1 cellular context compared by ENCODE assay signal in genomic region chr21:29155118-29155932, GRCh38.
TF ChIP-seq lines count a peak whose summit lies in the region.

No MANE protein-coding gene starts in this region.

TF ChIP-seq in K562, 482 proteins besides CTCF, POLR2A, EP300 and RAD21 (continued from another document and continues in another):
- TF ChIP-seq MGA (IDR thresholded peaks at IDR 0.05), result peak; percentile 89
- no peak for TF ChIP-seq ZNF668 (CRISPR knock-in tag; IDR thresholded peaks at IDR 0.05)
- TF ChIP-seq EZH2 (IDR thresholded peaks at IDR 0.05; ENCODE audit: borderline replicate concordance, low read depth, low read length), result peak; percentile 15; the same call in 1 of the 2 replicates
- peak; percentile 45; the same call in 1 of the 2 replicates for TF ChIP-seq JUND (IDR thresholded peaks at IDR 0.05; ENCODE audit: borderline replicate concordance, low read depth, low read length)
- TF ChIP-seq JUND (tag; IDR thresholded peaks at IDR 0.05; ENCODE audit: borderline replicate concordance, low read depth, low read length), result peak; percentile 46; the same call in 1 of the 3 replicates
- no peak for TF ChIP-seq USF2 (CRISPR knock-in tag; IDR thresholded peaks at IDR 0.05)
- TF ChIP-seq ERF (CRISPR knock-in tag; IDR thresholded peaks at IDR 0.05), result no peak
- no peak for TF ChIP-seq ILF3 (IDR thresholded peaks at IDR 0.05; ENCODE audit: borderline replicate concordance)
- TF ChIP-seq ETV5 (CRISPR knock-in tag; IDR thresholded peaks at IDR 0.05; ENCODE audit: low read depth), result no peak
- TF ChIP-seq XRCC3 (IDR thresholded peaks at IDR 0.05), result no peak
- TF ChIP-seq THRB (CRISPR knock-in tag; conservative IDR thresholded peaks at IDR 0.05), result no peak
- no peak for TF ChIP-seq HIVEP1 (CRISPR knock-in tag; IDR thresholded peaks at IDR 0.05)
- TF ChIP-seq ZNF263 (CRISPR knock-in tag; IDR thresholded peaks at IDR 0.05; ENCODE audit: borderline replicate concordance), result no peak
- TF ChIP-seq SMARCB1 (IDR thresholded peaks at IDR 0.05; ENCODE audit: insufficient read length, low read depth), result no peak
- no peak for TF ChIP-seq LCOR (CRISPR knock-in tag; IDR thresholded peaks at IDR 0.05)
- no peak for TF ChIP-seq ZNF75A (CRISPR knock-in tag; IDR thresholded peaks at IDR 0.05)
- TF ChIP-seq TEAD1 (CRISPR knock-in tag; IDR thresholded peaks at IDR 0.05), result no peak
- TF ChIP-seq NCOA4 (IDR thresholded peaks at IDR 0.05; ENCODE audit: partially characterized antibody), result no peak
- no peak for TF ChIP-seq FOXA1 (IDR thresholded peaks at IDR 0.05; ENCODE audit: borderline replicate concordance)
- TF ChIP-seq ZNF507 (tag; conservative IDR thresholded peaks at IDR 0.05), result no peak
- no peak for TF ChIP-seq STAT5B (CRISPR knock-in tag; IDR thresholded peaks at IDR 0.05)
- TF ChIP-seq GABPA (tag; conservative IDR thresholded peaks at IDR 0.05; ENCODE audit: low read depth), result 0 out of 2 replicates have a peak, but pooled peaks have one; percentile 20
- no peak for TF ChIP-seq ZNF79 (CRISPR knock-in tag; IDR thresholded peaks at IDR 0.05; ENCODE audit: low read depth)
- TF ChIP-seq ARID1B (IDR thresholded peaks at IDR 0.05), result no peak
- TF ChIP-seq ATF7 (IDR thresholded peaks at IDR 0.05), result peak; percentile 48; the same call in 1 of the 2 replicates
- no peak for TF ChIP-seq ZNF644 (tag; IDR thresholded peaks at IDR 0.05; ENCODE audit: low read depth)
- no peak for TF ChIP-seq RBM15 (IDR thresholded peaks at IDR 0.05; ENCODE audit: insufficient read depth, low read length)
- no peak for TF ChIP-seq ZBTB5 (IDR thresholded peaks at IDR 0.05)
- no peak for TF ChIP-seq PYGO2 (tag; IDR thresholded peaks at IDR 0.05)
- TF ChIP-seq ZC3H8 (IDR thresholded peaks at IDR 0.05), result no peak
- peak; percentile 37 for TF ChIP-seq ZFP36 (IDR thresholded peaks at IDR 0.05; ENCODE audit: low read depth, low read length, partially characterized antibody)
- no peak for TF ChIP-seq NCOA2 (IDR thresholded peaks at IDR 0.05; ENCODE audit: partially characterized antibody in 2 of 2)
- TF ChIP-seq KLF1 (tag; IDR thresholded peaks at IDR 0.05), result peak; percentile 56; the same call in 1 of the 2 replicates
- no peak for TF ChIP-seq FOXP4 (CRISPR knock-in tag; IDR thresholded peaks at IDR 0.05; ENCODE audit: borderline replicate concordance)
- no peak for TF ChIP-seq MIER1 (IDR thresholded peaks at IDR 0.05; ENCODE audit: low read depth)
- TF ChIP-seq HMGXB4 (CRISPR knock-in tag; IDR thresholded peaks at IDR 0.05), result no peak
- peak; percentile 98 for TF ChIP-seq L3MBTL2 (IDR thresholded peaks at IDR 0.05)
- TF ChIP-seq SLC30A9 (CRISPR knock-in tag; IDR thresholded peaks at IDR 0.05), result no peak
- TF ChIP-seq UBTF (IDR thresholded peaks at IDR 0.05; ENCODE audit: borderline replicate concordance in 1 of 2, low read depth in 2 of 2, low read length in 2 of 2), result peak in 1 of 2 experiments; percentile 77; a peak in 1 of 4 replicates
- 0 out of 2 replicates have a peak, but pooled peaks have one; percentile 29 for TF ChIP-seq ZNF589 (CRISPR knock-in tag; IDR thresholded peaks at IDR 0.05; ENCODE audit: low read depth)
- TF ChIP-seq ATF1 (CRISPR knock-in tag; IDR thresholded peaks at IDR 0.05), result no peak
- TF ChIP-seq ATF1 (tag; IDR thresholded peaks at IDR 0.05), result peak; percentile 56; the same call in 1 of the 2 replicates
- TF ChIP-seq POLR2G (IDR thresholded peaks at IDR 0.05; ENCODE audit: low read depth, low read length), result no peak
- no peak for TF ChIP-seq TEAD2 (tag; IDR thresholded peaks at IDR 0.05)
- no peak for TF ChIP-seq ZNF717 (CRISPR knock-in tag; IDR thresholded peaks at IDR 0.05)
- no peak for TF ChIP-seq SRSF9 (IDR thresholded peaks at IDR 0.05; ENCODE audit: borderline replicate concordance, low read depth, low read length)
